8 cellular contexts compared by ENCODE assay signal in genomic region chr17:16438173-16438556, GRCh38. TPM values are rescaled to one million over a fixed set of nuclear protein-coding genes. Genes with fewer than 3 reads are reported as not detected.
DNase-seq lines count a peak whose midpoint lies in the region; ATAC-seq, FAIRE-seq and TF ChIP-seq lines count a peak whose summit lies in the region.

No MANE protein-coding gene starts in this region.

- peaks cover 14% of the 10 kb centered on the region for H3K27me3 Mint-ChIP-seq in brain

- FAIRE-seq in RCC 7860 (lab: Jason Lieb, UNC): no peak

- H3K4me3 Mint-ChIP-seq in brain: peak overlapping the region; percentile 99 to 100 (median 100)

- peak overlapping the region; percentile 21 to 99 (median 92); a peak in 21 of 22 replicates for H3K27ac ChIP-seq in BLaER1 treated with 17β-estradiol and CSF1 and Interleukin-3, amounts not matched to agents 10 nM and 100 nM

- ATAC-seq in HG03060 (IDR thresholded peaks at IDR 0.05; ENCODE audit: low read depth, unreplicated experiment) (peak; percentile 3), HG02759 (IDR thresholded peaks at IDR 0.05; ENCODE audit: unreplicated experiment) (no peak)

- peak overlapping the region; percentile 98 to 100 (median 99) for H3K27ac Mint-ChIP-seq in brain

- peaks cover 0 to 6% (median 0%) of the 10 kb centered on the region in 5 experiments for H3K9me3 Mint-ChIP-seq in brain

- peaks cover 44 to 62% (median 54%) of the 10 kb centered on the region in 10 experiments for H3K4me1 ChIP-seq in BLaER1 treated with 17β-estradiol and CSF1 and Interleukin-3, amounts not matched to agents 10 nM and 100 nM
- peaks cover 29% of the 10 kb centered on the region for H3K4me1 ChIP-seq in mucosa of stomach (ENCODE audit: control insufficient read depth, insufficient read depth, low read length)

- H3K4me3 ChIP-seq in BLaER1 treated with 17β-estradiol and CSF1 and Interleukin-3, amounts not matched to agents 10 nM and 100 nM: peak overlapping the region; percentile 19 to 95 (median 52); a peak in 18 of 20 replicates
- H3K4me3 ChIP-seq in mucosa of stomach (ENCODE audit: low read length): peak overlapping the region; percentile 74

- peaks cover 49% of the 10 kb centered on the region for H3K4me1 Mint-ChIP-seq in brain

- peaks cover 36 to 44% (median 39%) of the 10 kb centered on the region in 11 experiments for H3K36me3 ChIP-seq in BLaER1 treated with 17β-estradiol and CSF1 and Interleukin-3, amounts not matched to agents 10 nM and 100 nM
- H3K36me3 ChIP-seq in mucosa of stomach (ENCODE audit: control insufficient read depth, insufficient read depth, low read length): peaks cover 8% of the 10 kb centered on the region

- DNase-seq in Ammon's horn (ENCODE audit: low spot score) (no peak), RCC 7860 (ENCODE audit: low spot score) (no peak), UCSD-AML1 (lab: John Stamatoyannopoulos, UW; ENCODE audit: unreplicated experiment) (no peak)

- no peak for TF ChIP-seq CTCF in brain (conservative IDR thresholded peaks at IDR 0.05)

- peaks cover 41% of the 10 kb centered on the region for H3K36me3 Mint-ChIP-seq in brain

- H3K27me3 ChIP-seq in BLaER1 treated with 17β-estradiol and CSF1 and Interleukin-3, amounts not matched to agents 10 nM and 100 nM: no peaks in the 10 kb centered on the region
- H3K27me3 ChIP-seq in mucosa of stomach (ENCODE audit: control insufficient read depth, insufficient read depth, low read length): no peaks in the 10 kb centered on the region

- peaks cover 32 to 54% (median 35%) of the 10 kb centered on the region in 11 experiments for H4K20me1 ChIP-seq in BLaER1 treated with 17β-estradiol and CSF1 and Interleukin-3, amounts not matched to agents 10 nM and 100 nM

- H3K9ac ChIP-seq in BLaER1 treated with 17β-estradiol and CSF1 and Interleukin-3, amounts not matched to agents 10 nM and 100 nM: peak overlapping the region; percentile 60 to 99 (median 94); a peak in 20 of 22 replicates
- peak overlapping the region; percentile 70 for H3K9ac ChIP-seq in mucosa of stomach (ENCODE audit: low read length)

- H3K4me2 ChIP-seq in BLaER1 treated with 17β-estradiol and CSF1 and Interleukin-3, amounts not matched to agents 10 nM and 100 nM: peak overlapping the region; percentile 54 to 99 (median 80)

- H3K9me3 ChIP-seq in BLaER1 treated with 17β-estradiol and CSF1 and Interleukin-3, amounts not matched to agents 10 nM and 100 nM (replicated peaks in 1 of 11): no peaks in the 10 kb centered on the region; a peak in 1 of 22 replicates
- H3K9me3 ChIP-seq in mucosa of stomach (ENCODE audit: control insufficient read depth, low read length): no peaks in the 10 kb centered on the region

RNA-seq across cellular contexts. Expression of gene TRPV2, which starts 22.8 kb away (rescaled TPM):
- polyA plus RNA-seq in brain (ENCODE audit: insufficient read depth, low read depth, low replicate concordance): 7.8 TPM

RNA-seq across cellular contexts. Expression of gene LRRC75A, which starts 53.8 kb away (rescaled TPM):
- polyA plus RNA-seq in brain (ENCODE audit: insufficient read depth, low read depth, low replicate concordance): 38.0 TPM

RNA-seq across cellular contexts. Expression of gene UBB, which starts 57.3 kb away (rescaled TPM):
- 3,999 TPM for polyA plus RNA-seq in brain (ENCODE audit: insufficient read depth, low read depth, low replicate concordance)
